In genomic region chr17:49570540-49571242, GRCh38 we compare ENCODE assay signal across 9 cellular contexts. TPM values are rescaled to one million over a fixed set of nuclear protein-coding genes. Genes with fewer than 3 reads are reported as not detected.
DNase-seq lines count a peak whose midpoint lies in the region; ATAC-seq and TF ChIP-seq lines count a peak whose summit lies in the region.
"Had no signal": no experiment of that assay in that cellular context is flagged by ENCODE, and none has a peak within 500 bp of the region (broad histone marks: within the 10 kb centered on the region; RNA-seq: fewer than 3 reads in every experiment).

No MANE protein-coding gene starts in this region.

- WGBS in sigmoid colon, 2 donors = 28 to 67% methylated on average over 11 of the region's 11 CpGs

- H3K4me3 ChIP-seq in OCI-LY3 (ENCODE audit: low read length) (peak overlapping the region; percentile 82), sigmoid colon (no peak overlapping the region)

- H4K20me1 ChIP-seq in OCI-LY3 (ENCODE audit: insufficient read depth, low read length) = no peaks in the 10 kb centered on the region

- peak overlapping the region; percentile 30; the same call in 1 of the 2 replicates for H3K9ac ChIP-seq in OCI-LY3 (ENCODE audit: low read length)

- peak in 2 of 3 experiments; percentile 23 to 28 for DNase-seq in NCI-H1417 (lab: John Stamatoyannopoulos, UW)
- DNase-seq in NCI-H1417 treated with DMSO at 0.1 percent for 48 hours (lab: John Stamatoyannopoulos, UW) = no peak
- no peak for DNase-seq in effector memory CD8-positive, alpha-beta T cell
- no peak for DNase-seq in sigmoid colon
- no peak for DNase-seq in dermis blood vessel endothelial cell
- no peak for DNase-seq in H4 (ENCODE audit: low spot score)
- DNase-seq in left lobe of liver (ENCODE audit: low spot score) = no peak

- no peaks in the 10 kb centered on the region for H3K9me3 Mint-ChIP-seq in effector memory CD8-positive, alpha-beta T cell

- H3K36me3 ChIP-seq in OCI-LY3 (replicated peaks; ENCODE audit: low read depth, low read length) (no peaks in the 10 kb centered on the region), sigmoid colon (no peaks in the 10 kb centered on the region)
- H3K36me3 ChIP-seq: thyroid gland had no signal

- peak overlapping the region; percentile 58 to 68 for H3K27ac Mint-ChIP-seq in effector memory CD8-positive, alpha-beta T cell

- TF ChIP-seq POLR2A in sigmoid colon (IDR thresholded peaks at IDR 0.05) = no peak

- ATAC-seq in effector memory CD8-positive, alpha-beta T cell (replicated peaks) = no peak
- ATAC-seq in left lobe of liver = no peak

- H3K27me3 Mint-ChIP-seq in effector memory CD8-positive, alpha-beta T cell = peaks cover 28 to 77% of the 10 kb centered on the region in 2 donors

- peaks cover 14% of the 10 kb centered on the region for H3K4me1 ChIP-seq in OCI-LY3 (ENCODE audit: low read length)
- H3K4me1 ChIP-seq in sigmoid colon = peaks cover 0 to 64% (median 57%) of the 10 kb centered on the region in 4 donors

- H3K4me3 Mint-ChIP-seq in effector memory CD8-positive, alpha-beta T cell = peak overlapping the region; percentile 90 to 93

- peak overlapping the region; percentile 90 for H2AFZ ChIP-seq in OCI-LY3 (ENCODE audit: low read depth, low read length)

- intact Hi-C loops in sigmoid colon (cut with DNase I) = loop anchor here (1.0 kb wide), 1 partner anchor 125 kb away; no protein-coding TSS in a partner anchor

- TF ChIP-seq CTCF in OCI-LY3 (IDR thresholded peaks at IDR 0.05; ENCODE audit: low read depth, low read length) (no peak), sigmoid colon (IDR thresholded peaks at IDR 0.05) (no peak)

- H3K4me2 ChIP-seq in OCI-LY3 (ENCODE audit: low read length) = peak overlapping the region; percentile 82

- H3K79me2 ChIP-seq in OCI-LY3 (ENCODE audit: low read length) = no peaks in the 10 kb centered on the region

- peaks cover 13 to 18% of the 10 kb centered on the region in 2 donors for H3K4me1 Mint-ChIP-seq in effector memory CD8-positive, alpha-beta T cell (ENCODE audit: low read depth in 2 of 2)

- H3K9me3 ChIP-seq in OCI-LY3 (ENCODE audit: insufficient read depth, low read length) = no peaks in the 10 kb centered on the region
- no peaks in the 10 kb centered on the region for H3K9me3 ChIP-seq in sigmoid colon
- H3K9me3 ChIP-seq: thyroid gland had no signal

- H3K36me3 Mint-ChIP-seq in effector memory CD8-positive, alpha-beta T cell (ENCODE audit: insufficient read depth) = peaks cover 21% of the 10 kb centered on the region

- TF ChIP-seq EP300 in sigmoid colon (IDR thresholded peaks at IDR 0.05) = no peak

- H3K27me3 ChIP-seq in OCI-LY3 (ENCODE audit: low read depth, low read length) (peaks cover 33% of the 10 kb centered on the region), sigmoid colon (no peaks in the 10 kb centered on the region)
- H3K27me3 ChIP-seq: thyroid gland had no signal

- H3K27ac ChIP-seq in OCI-LY3 (ENCODE audit: low read length) = no peak overlapping the region
- H3K27ac ChIP-seq in sigmoid colon = peak overlapping the region; percentile 77 to 96 (median 90)

RNA-seq across cellular contexts. Expression of gene NXPH3, which starts 5.0 kb away (rescaled TPM):
- total RNA-seq in sigmoid colon (10 to 100 TPM; 20.2 to 32.6 (median 21.9) TPM), dermis blood vessel endothelial cell (3.9 and 4.0 TPM in 2 replicates), left lobe of liver (0.08 TPM)
- 1 to 10 TPM in 2 of 3 donors, under 1 TPM in 1; 0.23 to 2.4 (median 2.1) TPM for polyA plus RNA-seq in sigmoid colon
- total RNA-seq in H4 (2014; rRNA removed; shearing (Covaris generic)) = 0.15 and 0.23 TPM in 2 replicates

Comparison
In these comparisons a context has a peak if more than half of its experiments do, and no peak if none do; other contexts are left out.
1. DNase-seq: peak in NCI-H1417 (2 of 3); none in NCI-H1417 treated with DMSO at 0.1 percent for 48 hours (single experiment), effector memory CD8-positive, alpha-beta T cell (0 of 3), sigmoid colon (single experiment), dermis blood vessel endothelial cell (single experiment), H4 (single experiment) and left lobe of liver (single experiment).